11 cellular contexts compared by ENCODE assay signal in the genomic region with DNA sequence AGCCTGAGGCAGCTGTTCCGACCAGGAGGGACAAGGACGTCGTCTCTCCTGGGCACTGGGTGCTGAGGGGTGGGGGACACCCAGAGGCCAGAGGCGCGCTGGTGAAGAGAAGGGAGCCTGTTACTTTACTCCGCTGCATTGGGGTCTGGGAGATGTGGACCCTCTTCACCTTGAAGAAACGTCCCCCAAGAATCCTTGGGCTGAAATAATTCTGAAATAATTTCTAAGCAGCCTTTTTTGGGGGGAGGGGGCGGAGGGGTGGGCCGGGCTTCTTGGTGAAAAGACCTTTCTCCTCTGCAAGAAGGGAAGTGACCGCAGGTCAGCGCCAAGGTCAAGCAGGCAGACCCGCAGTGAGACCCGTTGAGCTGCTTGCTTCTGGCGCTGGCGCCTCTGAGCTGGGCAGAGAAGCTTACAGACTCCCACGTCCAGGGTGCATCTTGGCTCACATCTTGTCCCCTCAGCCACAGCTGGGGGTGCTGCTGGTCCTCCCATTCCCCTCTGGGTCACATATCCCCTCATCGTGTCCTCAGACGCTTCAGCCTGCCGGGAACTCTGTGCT. TPM values are rescaled to one million over a fixed set of nuclear protein-coding genes. Genes with fewer than 3 reads are reported as not detected.
DNase-seq lines count a peak whose midpoint lies in the region; ATAC-seq, FAIRE-seq and TF ChIP-seq lines count a peak whose summit lies in the region.
"Had no signal": no experiment of that assay in that cellular context is flagged by ENCODE, and none has a peak within 500 bp of the region (broad histone marks: within the 10 kb centered on the region; RNA-seq: fewer than 3 reads in every experiment).

No MANE protein-coding gene starts in this region.

- no peaks in the 10 kb centered on the region for H3K9me3 Mint-ChIP-seq in activated CD8-positive, alpha-beta memory T cell treated with anti-CD3 and anti-CD28 coated beads, Interleukin-2, amount 10 ng/mL, durations not matched to agents 7 days and 5 days (ENCODE audit: low read depth)

- no peak for TF ChIP-seq POLR2A in lower leg skin (IDR thresholded peaks at IDR 0.05)
- no peak for TF ChIP-seq POLR2A in H54 (IDR thresholded peaks at IDR 0.05; ENCODE audit: low read depth, low read length)

- peaks cover 42% of the 10 kb centered on the region for H3K27me3 Mint-ChIP-seq in activated CD8-positive, alpha-beta memory T cell treated with anti-CD3 and anti-CD28 coated beads, Interleukin-2, amount 10 ng/mL, durations not matched to agents 7 days and 5 days

- H3K9me3 ChIP-seq in OCI-LY1 (ENCODE audit: low read length): no peaks in the 10 kb centered on the region
- H3K9me3 ChIP-seq in esophagus (ENCODE audit: control insufficient read depth in 2 of 2, insufficient read depth in 1 of 2, low read depth in 1 of 2, low read length in 1 of 2): no peaks in the 10 kb centered on the region
- no peaks in the 10 kb centered on the region for H3K9me3 ChIP-seq in pancreas
- H3K9me3 ChIP-seq: mucosa of descending colon had no signal

- TF ChIP-seq CTCF in OCI-LY1 (IDR thresholded peaks at IDR 0.05; ENCODE audit: low read length): no peak
- TF ChIP-seq CTCF in pancreas (IDR thresholded peaks at IDR 0.05): no peak
- TF ChIP-seq CTCF in lower leg skin (IDR thresholded peaks at IDR 0.05): no peak

- FAIRE-seq in pancreas (lab: Jason Lieb, UNC): no peak
- FAIRE-seq in H54 (lab: Jason Lieb, UNC): no peak

- no peak overlapping the region for H2AFZ ChIP-seq in OCI-LY1 (ENCODE audit: low read length)

- peaks cover 5% of the 10 kb centered on the region for H3K4me1 ChIP-seq in OCI-LY1 (ENCODE audit: insufficient read depth, low read length, severe bottlenecking)
- peaks cover 0 to 3% of the 10 kb centered on the region in 2 donors for H3K4me1 ChIP-seq in esophagus (ENCODE audit: control insufficient read depth in 2 of 2, insufficient read depth in 2 of 2, low read length in 1 of 2)
- peaks cover 0 to 2% (median 0%) of the 10 kb centered on the region in 3 donors for H3K4me1 ChIP-seq in pancreas

- H3K36me3 Mint-ChIP-seq in activated CD8-positive, alpha-beta memory T cell treated with anti-CD3 and anti-CD28 coated beads, Interleukin-2, amount 10 ng/mL, durations not matched to agents 7 days and 5 days: no peaks in the 10 kb centered on the region

- no peaks in the 10 kb centered on the region; the same call in 1 of the 2 replicates for H3K27me3 ChIP-seq in OCI-LY1 (ENCODE audit: insufficient read depth, low read length)
- no peaks in the 10 kb centered on the region for H3K27me3 ChIP-seq in esophagus (ENCODE audit: control insufficient read depth in 1 of 2, insufficient read depth in 2 of 2, low read length in 2 of 2)
- H3K27me3 ChIP-seq in pancreas: no peaks in the 10 kb centered on the region

- CTCF ChIA-PET in activated CD8-positive, alpha-beta memory T cell treated with anti-CD3 and anti-CD28 coated beads, Interleukin-2, amount 10 ng/mL, durations not matched to agents 7 days and 5 days (lab: Charles Lee): interaction anchor here (0.6 to 1.5 kb wide), 2 partner anchors 10 to 22 kb away, joined by 3 to 8 read pairs; no protein-coding TSS in a partner anchor

- H3K27ac Mint-ChIP-seq in activated CD8-positive, alpha-beta memory T cell treated with anti-CD3 and anti-CD28 coated beads, Interleukin-2, amount 10 ng/mL, durations not matched to agents 7 days and 5 days: no peak overlapping the region

- H3K36me3 ChIP-seq in OCI-LY1 (ENCODE audit: insufficient read depth, low read length): no peaks in the 10 kb centered on the region
- peaks cover 0 to 3% of the 10 kb centered on the region in 2 donors for H3K36me3 ChIP-seq in esophagus (ENCODE audit: control insufficient read depth in 2 of 2, insufficient read depth in 2 of 2, low read length in 1 of 2)
- H3K36me3 ChIP-seq in pancreas: no peaks in the 10 kb centered on the region

- peaks cover 3% of the 10 kb centered on the region for H3K4me1 Mint-ChIP-seq in activated CD8-positive, alpha-beta memory T cell treated with anti-CD3 and anti-CD28 coated beads, Interleukin-2, amount 10 ng/mL, durations not matched to agents 7 days and 5 days

- H3K9ac ChIP-seq in OCI-LY1 (ENCODE audit: low read length): no peak overlapping the region

- H3K27ac ChIP-seq in OCI-LY1 (ENCODE audit: low read depth, low read length, poor library complexity, severe bottlenecking) (no peak overlapping the region), esophagus (ENCODE audit: low read depth in 2 of 2, low read length in 1 of 2) (no peak overlapping the region), pancreas (no peak overlapping the region)

- no peak for ATAC-seq in pancreas
- ATAC-seq in activated CD8-positive, alpha-beta memory T cell treated with anti-CD3 and anti-CD28 coated beads, Interleukin-2, amount 10 ng/mL, durations not matched to agents 7 days and 5 days: no peak

- H3K9me2 ChIP-seq in OCI-LY1 (ENCODE audit: low read depth, low read length): no peaks in the 10 kb centered on the region

- 20 to 30% methylated on average over 18 to 19 of the region's 19 CpGs for WGBS in esophagus, 2 donors
- WGBS in pancreas, 2 donors: 11 to 22% methylated on average over 19 of the region's 19 CpGs
- WGBS in lower leg skin, 2 donors: 24 to 42% methylated on average over 13 to 19 of the region's 19 CpGs

- DNase-seq in ELF-1 (ENCODE audit: low read depth, low spot score) (peak; percentile 16), pancreas (peak in 3 of 6 donors; percentile 25 to 60 (median 38)), T-helper 1 cell (no peak), lower leg skin (ENCODE audit: low spot score in 2 of 2) (no peak), H54 (ENCODE audit: insufficient read length, low spot score) (no peak)
- no peak for DNase-seq in activated CD8-positive, alpha-beta memory T cell treated with anti-CD3 and anti-CD28 coated beads, Interleukin-2, amount 10 ng/mL, durations not matched to agents 7 days and 5 days
- DNase-seq: DND-41; stimulated activated CD4-positive, alpha-beta T cell treated with anti-CD3 and anti-CD28 coated beads, Interleukin-4, amount 100 ng/mL, for 4 hours had no signal

- H3K4me2 ChIP-seq in OCI-LY1 (ENCODE audit: low read length): peak overlapping the region; percentile 46; the same call in 1 of the 2 replicates

- no peaks in the 10 kb centered on the region for H4K20me1 ChIP-seq in OCI-LY1 (ENCODE audit: insufficient read depth, low read length)

- no peak overlapping the region for H3K4me3 ChIP-seq in OCI-LY1 (ENCODE audit: low read depth, low read length, poor library complexity, severe bottlenecking)
- H3K4me3 ChIP-seq in esophagus (ENCODE audit: low read depth in 1 of 2, low read length in 2 of 2): peak overlapping the region; percentile 64 to 72
- H3K4me3 ChIP-seq in pancreas: peak overlapping the region in 3 of 4 donors; percentile 40 to 66 (median 59)
- H3K4me3 ChIP-seq in lower leg skin (ENCODE audit: low read depth, poor library complexity, severe bottlenecking): no peak overlapping the region

- no peaks in the 10 kb centered on the region for H3F3A ChIP-seq in OCI-LY1 (ENCODE audit: insufficient read depth, low read length)

- H3K79me2 ChIP-seq in OCI-LY1 (ENCODE audit: insufficient read depth, low read length): no peaks in the 10 kb centered on the region

- no peak overlapping the region for H3K4me3 Mint-ChIP-seq in activated CD8-positive, alpha-beta memory T cell treated with anti-CD3 and anti-CD28 coated beads, Interleukin-2, amount 10 ng/mL, durations not matched to agents 7 days and 5 days

- intact Hi-C loops in pancreas (cut with DNase I) (loop anchor here in 1 of 3 donors (10.0 kb wide), 1 partner anchor 206 kb away; no protein-coding TSS in a partner anchor), lower leg skin (cut with DNase I; ENCODE audit: low total_unique reads) (loop anchor here (5.0 kb wide), 1 partner anchor 82 kb away; no protein-coding TSS in a partner anchor)

RNA-seq across cellular contexts. Expression of gene SYT17, which starts 1.1 kb away (rescaled TPM):
- polyA plus RNA-seq in esophagus (1 to 10 TPM; 3.5 to 6.2 TPM), pancreas (10 to 100 TPM in 1 of 2 donors, 1 to 10 TPM in 1; 2.2 to 11.4 TPM)
- total RNA-seq in pancreas (1 to 10 TPM; 2.0 to 5.6 (median 2.7) TPM), lower leg skin (1 to 10 TPM; 3.7 to 9.0 (median 4.8) TPM)
- not detected for total RNA-seq in activated CD8-positive, alpha-beta memory T cell treated with anti-CD3 and anti-CD28 coated beads, Interleukin-2, amount 10 ng/mL, durations not matched to agents 7 days and 5 days

RNA-seq across cellular contexts. Expression of gene ITPRIPL2, which starts 55.4 kb away (rescaled TPM):
- 10 to 100 TPM; 10.5 to 13.3 TPM for polyA plus RNA-seq in esophagus
- total RNA-seq in pancreas: 10 to 100 TPM; 17.9 to 36.2 (median 24.1) TPM
- 1 to 10 TPM; 4.0 to 4.3 TPM for polyA plus RNA-seq in pancreas
- 10 to 100 TPM in 1 of 2 experiments, 1 to 10 TPM in 1; 7.1 to 16.7 TPM for total RNA-seq in activated CD8-positive, alpha-beta memory T cell treated with anti-CD3 and anti-CD28 coated beads, Interleukin-2, amount 10 ng/mL, durations not matched to agents 7 days and 5 days
- total RNA-seq in lower leg skin: 10 to 100 TPM; 57.3 to 61.0 (median 58.1) TPM

Comparison
In these comparisons a context has a peak if more than half of its experiments do, and no peak if none do; other contexts are left out.
1. H3K4me3 ChIP-seq: peak in esophagus (2 of 2) and pancreas (3 of 4); none in OCI-LY1 (single experiment) and lower leg skin (single experiment).